2 cellular contexts compared by ENCODE assay signal in the genomic region with DNA sequence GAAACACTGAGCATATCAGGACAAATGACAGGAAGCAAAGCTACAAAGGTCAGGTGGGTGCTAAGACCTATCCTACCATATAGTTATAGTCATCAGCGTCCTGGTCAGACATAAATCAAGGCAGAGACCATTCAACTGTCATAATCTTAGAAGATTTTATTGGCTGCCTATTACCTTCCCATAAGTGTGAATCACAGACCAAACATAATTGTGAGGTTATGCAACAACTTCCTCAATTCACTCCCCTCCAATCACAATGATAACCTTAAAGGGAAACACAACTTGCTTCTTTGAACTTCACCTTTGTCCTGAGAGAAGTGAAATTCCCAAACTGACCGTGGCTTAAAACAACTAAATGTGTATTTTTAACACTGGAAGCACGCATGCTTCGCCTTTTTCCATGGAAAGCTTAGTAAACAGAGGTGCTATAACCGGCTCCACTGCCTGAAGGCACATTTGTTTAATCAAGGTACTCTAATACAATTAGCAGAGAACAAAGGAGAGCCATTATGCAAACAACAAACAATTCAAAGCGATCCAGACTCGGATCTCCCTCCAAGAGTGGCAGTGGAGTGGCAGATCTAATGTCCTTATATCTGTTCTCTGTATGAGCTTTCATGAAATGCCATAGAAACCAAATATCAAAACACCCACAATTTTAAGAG.
TF ChIP-seq lines count a peak whose summit lies in the region.

No MANE protein-coding gene starts in this region.

TF ChIP-seq in SK-N-SH treated with all-trans-retinoic acid at 6 μM for 48 hours, 23 proteins besides CTCF, POLR2A, EP300 and RAD21 (continued from another document):
- TF ChIP-seq, protein P1, sequence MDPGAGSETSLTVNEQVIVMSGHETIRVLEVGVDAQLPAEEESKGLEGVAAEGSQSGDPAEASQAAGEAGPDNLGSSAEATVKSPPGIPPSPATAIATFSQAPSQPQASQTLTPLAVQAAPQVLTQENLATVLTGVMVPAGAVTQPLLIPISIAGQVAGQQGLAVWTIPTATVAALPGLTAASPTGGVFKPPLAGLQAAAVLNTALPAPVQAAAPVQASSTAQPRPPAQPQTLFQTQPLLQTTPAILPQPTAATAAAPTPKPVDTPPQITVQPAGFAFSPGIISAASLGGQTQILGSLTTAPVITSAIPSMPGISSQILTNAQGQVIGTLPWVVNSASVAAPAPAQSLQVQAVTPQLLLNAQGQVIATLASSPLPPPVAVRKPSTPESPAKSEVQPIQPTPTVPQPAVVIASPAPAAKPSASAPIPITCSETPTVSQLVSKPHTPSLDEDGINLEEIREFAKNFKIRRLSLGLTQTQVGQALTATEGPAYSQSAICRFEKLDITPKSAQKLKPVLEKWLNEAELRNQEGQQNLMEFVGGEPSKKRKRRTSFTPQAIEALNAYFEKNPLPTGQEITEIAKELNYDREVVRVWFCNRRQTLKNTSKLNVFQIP (CRISPR knock-in tag; IDR thresholded peaks at IDR 0.05; ENCODE audit: borderline replicate concordance, low read depth), result no peak
- TF ChIP-seq PPARA (CRISPR knock-in tag; IDR thresholded peaks at IDR 0.05; ENCODE audit: borderline replicate concordance) (no peak), ARNTL (CRISPR knock-in tag; IDR thresholded peaks at IDR 0.05; ENCODE audit: borderline replicate concordance, low read depth) (no peak), CSDC2 (CRISPR knock-in tag; IDR thresholded peaks at IDR 0.05) (no peak)

TF ChIP-seq in WTC11, 78 proteins besides CTCF, POLR2A, EP300 and RAD21 (continued from another document):
- TF ChIP-seq, protein P2, sequence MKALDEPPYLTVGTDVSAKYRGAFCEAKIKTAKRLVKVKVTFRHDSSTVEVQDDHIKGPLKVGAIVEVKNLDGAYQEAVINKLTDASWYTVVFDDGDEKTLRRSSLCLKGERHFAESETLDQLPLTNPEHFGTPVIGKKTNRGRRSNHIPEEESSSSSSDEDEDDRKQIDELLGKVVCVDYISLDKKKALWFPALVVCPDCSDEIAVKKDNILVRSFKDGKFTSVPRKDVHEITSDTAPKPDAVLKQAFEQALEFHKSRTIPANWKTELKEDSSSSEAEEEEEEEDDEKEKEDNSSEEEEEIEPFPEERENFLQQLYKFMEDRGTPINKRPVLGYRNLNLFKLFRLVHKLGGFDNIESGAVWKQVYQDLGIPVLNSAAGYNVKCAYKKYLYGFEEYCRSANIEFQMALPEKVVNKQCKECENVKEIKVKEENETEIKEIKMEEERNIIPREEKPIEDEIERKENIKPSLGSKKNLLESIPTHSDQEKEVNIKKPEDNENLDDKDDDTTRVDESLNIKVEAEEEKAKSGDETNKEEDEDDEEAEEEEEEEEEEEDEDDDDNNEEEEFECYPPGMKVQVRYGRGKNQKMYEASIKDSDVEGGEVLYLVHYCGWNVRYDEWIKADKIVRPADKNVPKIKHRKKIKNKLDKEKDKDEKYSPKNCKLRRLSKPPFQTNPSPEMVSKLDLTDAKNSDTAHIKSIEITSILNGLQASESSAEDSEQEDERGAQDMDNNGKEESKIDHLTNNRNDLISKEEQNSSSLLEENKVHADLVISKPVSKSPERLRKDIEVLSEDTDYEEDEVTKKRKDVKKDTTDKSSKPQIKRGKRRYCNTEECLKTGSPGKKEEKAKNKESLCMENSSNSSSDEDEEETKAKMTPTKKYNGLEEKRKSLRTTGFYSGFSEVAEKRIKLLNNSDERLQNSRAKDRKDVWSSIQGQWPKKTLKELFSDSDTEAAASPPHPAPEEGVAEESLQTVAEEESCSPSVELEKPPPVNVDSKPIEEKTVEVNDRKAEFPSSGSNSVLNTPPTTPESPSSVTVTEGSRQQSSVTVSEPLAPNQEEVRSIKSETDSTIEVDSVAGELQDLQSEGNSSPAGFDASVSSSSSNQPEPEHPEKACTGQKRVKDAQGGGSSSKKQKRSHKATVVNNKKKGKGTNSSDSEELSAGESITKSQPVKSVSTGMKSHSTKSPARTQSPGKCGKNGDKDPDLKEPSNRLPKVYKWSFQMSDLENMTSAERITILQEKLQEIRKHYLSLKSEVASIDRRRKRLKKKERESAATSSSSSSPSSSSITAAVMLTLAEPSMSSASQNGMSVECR (CRISPR knock-in tag; IDR thresholded peaks at IDR 0.05; ENCODE audit: borderline replicate concordance), result no peak
- TF ChIP-seq HMGA2 (CRISPR knock-in tag; IDR thresholded peaks at IDR 0.05) (no peak), TEAD4 (CRISPR knock-in tag; IDR thresholded peaks at IDR 0.05) (no peak), ELF4 (CRISPR knock-in tag; IDR thresholded peaks at IDR 0.05; ENCODE audit: low read depth) (no peak), NFE2L1 (CRISPR knock-in tag; IDR thresholded peaks at IDR 0.05) (no peak), OVOL2 (CRISPR knock-in tag; IDR thresholded peaks at IDR 0.05; ENCODE audit: borderline replicate concordance) (no peak), TP53 (CRISPR knock-in tag; IDR thresholded peaks at IDR 0.05) (no peak), TEAD1 (CRISPR knock-in tag; IDR thresholded peaks at IDR 0.05) (no peak), ZNF121 (CRISPR knock-in tag; IDR thresholded peaks at IDR 0.05) (no peak)
- TF ChIP-seq, protein P3, sequence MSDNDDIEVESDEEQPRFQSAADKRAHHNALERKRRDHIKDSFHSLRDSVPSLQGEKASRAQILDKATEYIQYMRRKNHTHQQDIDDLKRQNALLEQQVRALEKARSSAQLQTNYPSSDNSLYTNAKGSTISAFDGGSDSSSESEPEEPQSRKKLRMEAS (CRISPR knock-in tag; IDR thresholded peaks at IDR 0.05), result no peak
- TF ChIP-seq, protein P4, sequence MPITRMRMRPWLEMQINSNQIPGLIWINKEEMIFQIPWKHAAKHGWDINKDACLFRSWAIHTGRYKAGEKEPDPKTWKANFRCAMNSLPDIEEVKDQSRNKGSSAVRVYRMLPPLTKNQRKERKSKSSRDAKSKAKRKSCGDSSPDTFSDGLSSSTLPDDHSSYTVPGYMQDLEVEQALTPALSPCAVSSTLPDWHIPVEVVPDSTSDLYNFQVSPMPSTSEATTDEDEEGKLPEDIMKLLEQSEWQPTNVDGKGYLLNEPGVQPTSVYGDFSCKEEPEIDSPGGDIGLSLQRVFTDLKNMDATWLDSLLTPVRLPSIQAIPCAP (CRISPR knock-in tag; IDR thresholded peaks at IDR 0.05), result no peak
